ENCODE assay signal across 1 cellular context in the genomic region with DNA sequence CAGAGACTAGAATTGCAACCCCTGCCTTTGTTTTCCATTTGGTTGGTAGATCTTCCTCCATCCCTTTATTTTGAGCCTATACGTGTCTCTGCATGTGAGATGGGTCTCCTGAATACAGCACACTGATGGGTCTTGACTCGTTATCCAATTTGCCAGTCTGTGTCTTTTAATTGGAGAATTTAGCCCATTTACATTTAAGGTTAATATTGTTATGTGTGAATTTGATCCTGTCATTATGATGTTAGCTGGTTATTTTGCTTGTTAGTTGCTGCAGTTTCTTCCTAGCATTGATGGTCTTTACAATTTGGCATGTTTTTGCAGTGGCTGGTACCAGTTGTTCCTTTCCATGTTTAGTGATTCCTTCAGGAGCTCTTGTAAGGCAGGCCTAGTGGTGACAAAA.
DNase-seq lines count a peak whose midpoint lies in the region; ATAC-seq, FAIRE-seq and TF ChIP-seq lines count a peak whose summit lies in the region.
"Not testable (repeated sequence)": the region's sequence is repeated elsewhere in the genome, so short reads cannot be mapped to it uniquely, and the experiment has no call there.

No MANE protein-coding gene starts in this region.

- TF ChIP-seq RAD21 in K562 (CRISPR knock-in tag; conservative IDR thresholded peaks at IDR 0.05 in 1 of 2, IDR thresholded peaks at IDR 0.05 in 1 of 2), result not testable (repeated sequence)

- H2AFZ ChIP-seq in K562 (ENCODE audit: low read depth, low read length), result not testable (repeated sequence)

- in situ Hi-C loops in K562 (cut with MboI), result not testable (repeated sequence)

- ATAC-seq in K562, result not testable (repeated sequence)

- not testable (repeated sequence) for H3K9ac ChIP-seq in K562 (ENCODE audit: insufficient read depth in 1 of 2, low read depth in 2 of 2, low read length in 2 of 2)

- TF ChIP-seq CTCF in K562 (IDR thresholded peaks at IDR 0.05 in 2 of 3, conservative IDR thresholded peaks at IDR 0.05 in 1 of 3; ENCODE audit: insufficient read depth in 2 of 3, low read depth in 1 of 3, low read length in 3 of 3), result not testable (repeated sequence)

- not testable (repeated sequence) for H3K79me2 ChIP-seq in K562 (ENCODE audit: control insufficient read depth, insufficient read depth, low read length)

- DNase-seq in K562 (ENCODE audit: extremely low read depth in 1 of 4, low spot score in 3 of 4), result not testable (repeated sequence)

- intact Hi-C loops in K562 (cut with micrococcal nuclease), result loop anchor here (10.0 kb wide), 1 partner anchor 233 kb away; no protein-coding TSS in a partner anchor

- WGBS in K562 (ENCODE audit: insufficient coverage, low coverage, missing lambda C conversion rate), result 63% methylated on average over 2 of the region's 2 CpGs

- POLR2A ChIA-PET in K562 (lab: Yijun Ruan, JAX), result not testable (repeated sequence)

- not testable (repeated sequence) for H3K4me3 ChIP-seq in K562

- CTCF ChIA-PET in K562 (lab: Yijun Ruan, JAX; ENCODE audit: low intra/inter-chr PET ratio), result not testable (repeated sequence)

- TF ChIP-seq EP300 in K562 (IDR thresholded peaks at IDR 0.05; ENCODE audit: low read length), result not testable (repeated sequence)

- H3K27me3 ChIP-seq in K562 (ENCODE audit: control insufficient read depth in 2 of 2, insufficient read depth in 2 of 2, low read length in 2 of 2), result not testable (repeated sequence)

- not testable (repeated sequence) for H3K4me2 ChIP-seq in K562 (ENCODE audit: insufficient read depth, low read length)

- not testable (repeated sequence) for H4K20me1 ChIP-seq in K562 (replicated peaks; ENCODE audit: control insufficient read depth, insufficient read depth, low read length)

- H3K36me3 ChIP-seq in K562 (ENCODE audit: control insufficient read depth, insufficient read depth, low read length), result not testable (repeated sequence)

- not testable (repeated sequence) for H3K27ac ChIP-seq in K562 (ENCODE audit: extremely low read depth, low read depth, low read length)

- peaks cover 11 to 23% of the 10 kb centered on the region in 2 experiments; a peak in 4 of 5 replicates for H3K4me1 ChIP-seq in K562 (replicated peaks in 1 of 2; ENCODE audit: control insufficient read depth in 2 of 2, insufficient read depth in 2 of 2, low read length in 2 of 2)

- not testable (repeated sequence) for FAIRE-seq in K562 (lab: Jason Lieb, UNC)

- BruUV-seq in K562 (replicated peaks; lab: Mats Ljungman, UMichigan), result not testable (repeated sequence)

- H3K9me1 ChIP-seq in K562 (ENCODE audit: control insufficient read depth, insufficient read depth, low read length), result not testable (repeated sequence)

- not testable (repeated sequence) for TF ChIP-seq POLR2A in K562 (conservative IDR thresholded peaks at IDR 0.05)

- not testable (repeated sequence) for H3K9me3 ChIP-seq in K562 (replicated peaks; ENCODE audit: control insufficient read depth, insufficient read depth, low read depth, low read length)

TF ChIP-seq in K562, 482 proteins besides CTCF, POLR2A, EP300 and RAD21:
- 0 out of 2 replicates have a peak, but pooled peaks have one; percentile 25 for TF ChIP-seq BCOR (IDR thresholded peaks at IDR 0.05)
- peak; percentile 98 for TF ChIP-seq ZNF354B (CRISPR knock-in tag; IDR thresholded peaks at IDR 0.05)
- TF ChIP-seq, protein P1, sequence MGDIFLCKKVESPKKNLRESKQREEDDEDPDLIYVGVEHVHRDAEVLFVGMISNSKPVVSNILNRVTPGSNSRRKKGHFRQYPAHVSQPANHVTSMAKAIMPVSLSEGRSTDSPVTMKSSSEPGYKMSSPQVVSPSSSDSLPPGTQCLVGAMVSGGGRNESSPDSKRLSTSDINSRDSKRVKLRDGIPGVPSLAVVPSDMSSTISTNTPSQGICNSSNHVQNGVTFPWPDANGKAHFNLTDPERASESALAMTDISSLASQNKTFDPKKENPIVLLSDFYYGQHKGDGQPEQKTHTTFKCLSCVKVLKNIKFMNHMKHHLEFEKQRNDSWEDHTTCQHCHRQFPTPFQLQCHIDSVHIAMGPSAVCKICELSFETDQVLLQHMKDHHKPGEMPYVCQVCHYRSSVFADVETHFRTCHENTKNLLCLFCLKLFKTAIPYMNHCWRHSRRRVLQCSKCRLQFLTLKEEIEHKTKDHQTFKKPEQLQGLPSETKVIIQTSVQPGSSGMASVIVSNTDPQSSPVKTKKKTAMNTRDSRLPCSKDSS (IDR thresholded peaks at IDR 0.05; ENCODE audit: low read depth, partially characterized antibody), result peak; percentile 69
- peak; percentile 100 for TF ChIP-seq ZNF507 (tag; conservative IDR thresholded peaks at IDR 0.05)
- TF ChIP-seq TRIM28 (IDR thresholded peaks at IDR 0.05), result peak; percentile 60
- 0 out of 4 replicates have a peak, but pooled peaks of 1 of the 2 experiments have one; percentile 21 for TF ChIP-seq TRIM24 (IDR thresholded peaks at IDR 0.05)
